10 cellular contexts compared by ENCODE assay signal in the genomic region with DNA sequence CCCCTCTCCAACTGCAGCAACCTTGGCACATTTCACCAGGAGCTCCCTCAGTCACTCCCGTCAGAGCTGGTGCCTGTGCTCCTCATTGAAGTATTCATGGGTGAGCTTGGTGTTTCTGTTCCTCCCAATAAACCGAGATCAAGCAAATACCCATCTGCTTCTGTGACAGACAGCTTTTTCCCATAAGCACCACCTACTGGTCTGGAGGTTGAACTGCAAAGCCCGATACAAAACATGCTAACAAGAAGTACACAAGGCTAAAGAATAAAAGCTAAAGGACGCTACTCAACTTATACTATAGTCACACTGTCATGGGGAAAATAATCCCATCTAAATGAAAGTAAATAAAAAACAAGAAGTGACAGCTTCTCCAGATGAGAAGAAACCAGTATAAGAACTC.
DNase-seq lines count a peak whose midpoint lies in the region; ATAC-seq and TF ChIP-seq lines count a peak whose summit lies in the region.
"Had no signal": no experiment of that assay in that cellular context is flagged by ENCODE, and none has a peak within 500 bp of the region (broad histone marks: within the 10 kb centered on the region; RNA-seq: fewer than 3 reads in every experiment).

No MANE protein-coding gene starts in this region.

- H3K27ac Mint-ChIP-seq in stimulated activated memory B cell treated with anti-CD40 and anti-IgM and Interleukin-4, amounts not matched to agents 10 μg/mL and 1 μg/mL and 100 μg/mL, for 72 hours, result no peak overlapping the region
- no peak overlapping the region for H3K27ac Mint-ChIP-seq in T-helper 17 cell

- ATAC-seq in HG02884 (IDR thresholded peaks at IDR 0.05; ENCODE audit: unreplicated experiment) (peak; percentile 64), GM21576 (IDR thresholded peaks at IDR 0.05; ENCODE audit: unreplicated experiment) (no peak), T-helper 17 cell (no peak)
- no peak for ATAC-seq in stimulated activated memory B cell treated with anti-CD40 and anti-IgM and Interleukin-4, amounts not matched to agents 10 μg/mL and 1 μg/mL and 100 μg/mL, for 72 hours

- peaks cover 16% of the 10 kb centered on the region for H3K27me3 Mint-ChIP-seq in stimulated activated memory B cell treated with anti-CD40 and anti-IgM and Interleukin-4, amounts not matched to agents 10 μg/mL and 1 μg/mL and 100 μg/mL, for 72 hours
- H3K27me3 Mint-ChIP-seq in T-helper 17 cell, result no peaks in the 10 kb centered on the region

- peak overlapping the region; percentile 40 for H3K4me3 Mint-ChIP-seq in stimulated activated memory B cell treated with anti-CD40 and anti-IgM and Interleukin-4, amounts not matched to agents 10 μg/mL and 1 μg/mL and 100 μg/mL, for 72 hours
- H3K4me3 Mint-ChIP-seq in T-helper 17 cell, result no peak overlapping the region

- H3K27me3 ChIP-seq in cardiac muscle cell (no peaks in the 10 kb centered on the region), WERI-Rb-1 (ENCODE audit: insufficient read depth, low read depth, severe bottlenecking) (no peaks in the 10 kb centered on the region)

- no peak overlapping the region for H3K27ac ChIP-seq in cardiac muscle cell
- H3K27ac ChIP-seq in WERI-Rb-1, result no peak overlapping the region

- no peaks in the 10 kb centered on the region for H3K4me1 Mint-ChIP-seq in stimulated activated memory B cell treated with anti-CD40 and anti-IgM and Interleukin-4, amounts not matched to agents 10 μg/mL and 1 μg/mL and 100 μg/mL, for 72 hours
- H3K4me1 Mint-ChIP-seq in T-helper 17 cell, result peaks cover 2% of the 10 kb centered on the region

- intact Hi-C loops in cardiac septum (cut with DNase I), result no loop called here

- H3K4me3 ChIP-seq in cardiac muscle cell (no peak overlapping the region), WERI-Rb-1 (ENCODE audit: low read depth, low read length) (no peak overlapping the region)

- TF ChIP-seq CTCF in cardiac muscle cell (IDR thresholded peaks at IDR 0.05; ENCODE audit: low read depth, low read length) (peak; percentile 19), WERI-Rb-1 (IDR thresholded peaks at IDR 0.05; ENCODE audit: low read depth, low read length) (peak; percentile 41)

- H3K36me3 ChIP-seq in cardiac muscle cell (no peaks in the 10 kb centered on the region), WERI-Rb-1 (no peaks in the 10 kb centered on the region)

- DNase-seq in cardiac muscle cell (ENCODE audit: low read depth in 1 of 2, low spot score in 1 of 2), result no peak
- DNase-seq in cardiac septum (ENCODE audit: low spot score), result no peak
- no peak for DNase-seq in WERI-Rb-1
- DNase-seq in hypothalamus (lab: John Stamatoyannopoulos, UW), result no peak
- no peak for DNase-seq in T-helper 17 cell
- DNase-seq: head of caudate nucleus, RPMI8226 had no signal

- peaks cover 2% of the 10 kb centered on the region for H3K9me3 Mint-ChIP-seq in stimulated activated memory B cell treated with anti-CD40 and anti-IgM and Interleukin-4, amounts not matched to agents 10 μg/mL and 1 μg/mL and 100 μg/mL, for 72 hours

- H3K4me1 ChIP-seq in cardiac muscle cell (ENCODE audit: low read depth), result no peaks in the 10 kb centered on the region

- H3K9me3 ChIP-seq in cardiac muscle cell (ENCODE audit: low read depth), result no peaks in the 10 kb centered on the region
- H3K9me3 ChIP-seq in WERI-Rb-1 (ENCODE audit: severe bottlenecking), result peaks cover 3% of the 10 kb centered on the region
- H3K9me3 ChIP-seq in T-helper 17 cell (ENCODE audit: control insufficient read depth, low read length, poor library complexity, severe bottlenecking), result no peaks in the 10 kb centered on the region

- H3K36me3 Mint-ChIP-seq in stimulated activated memory B cell treated with anti-CD40 and anti-IgM and Interleukin-4, amounts not matched to agents 10 μg/mL and 1 μg/mL and 100 μg/mL, for 72 hours, result no peaks in the 10 kb centered on the region
- H3K36me3 Mint-ChIP-seq in T-helper 17 cell (ENCODE audit: low read depth), result peaks cover 3% of the 10 kb centered on the region
